21 cellular contexts compared by ENCODE assay signal in genomic region chr16:89067677-89068076, GRCh38. TPM values are rescaled to one million over a fixed set of nuclear protein-coding genes. Genes with fewer than 3 reads are reported as not detected.
DNase-seq lines count a peak whose midpoint lies in the region; ATAC-seq and TF ChIP-seq lines count a peak whose summit lies in the region.
"Had no signal": no experiment of that assay in that cellular context is flagged by ENCODE, and none has a peak within 500 bp of the region (broad histone marks: within the 10 kb centered on the region; RNA-seq: fewer than 3 reads in every experiment).

No MANE protein-coding gene starts in this region.

- H3K36me3 Mint-ChIP-seq in memory B cell, result no peaks in the 10 kb centered on the region
- H3K36me3 Mint-ChIP-seq: activated naive CD8-positive, alpha-beta T cell treated with anti-CD3 and anti-CD28 coated beads, Interleukin-2, amount 10 ng/mL, durations not matched to agents 7 days and 5 days; neural progenitor cell had no signal

- no peaks in the 10 kb centered on the region for H3K79me2 ChIP-seq in mammary epithelial cell (ENCODE audit: insufficient read depth, low read length)

- intact Hi-C loops in mammary epithelial cell (cut with micrococcal nuclease), result no loop called here

- CTCF ChIA-PET in mammary epithelial cell (lab: Charles Lee; ENCODE audit: low non-redundant PET), result no interaction called here

- no peaks in the 10 kb centered on the region for H3K27me3 Mint-ChIP-seq in memory B cell
- H3K27me3 Mint-ChIP-seq: activated naive CD8-positive, alpha-beta T cell treated with anti-CD3 and anti-CD28 coated beads, Interleukin-2, amount 10 ng/mL, durations not matched to agents 7 days and 5 days; CD4-positive, alpha-beta T cell had no signal

- no peaks in the 10 kb centered on the region for H4K20me1 ChIP-seq in mammary epithelial cell (ENCODE audit: insufficient read depth, low read length)

- H2AFZ ChIP-seq in mammary epithelial cell (ENCODE audit: low read depth, low read length), result no peak overlapping the region
- H2AFZ ChIP-seq: neural progenitor cell had no signal

- ATAC-seq in memory B cell (ENCODE audit: low read depth), result peak; percentile 51
- no peak for ATAC-seq in left lobe of liver
- no peak for ATAC-seq in HG03442 (IDR thresholded peaks at IDR 0.05; ENCODE audit: unreplicated experiment)
- ATAC-seq: activated CD4-positive, CD25-positive, alpha-beta regulatory T cell treated with anti-CD3 and anti-CD28 coated beads, Interleukin-2, amount 50 U/mL, for 24 hours; foreskin keratinocyte; HCT116 had no signal

- H3K9me3 Mint-ChIP-seq in memory B cell, result no peaks in the 10 kb centered on the region
- H3K9me3 Mint-ChIP-seq: activated naive CD8-positive, alpha-beta T cell treated with anti-CD3 and anti-CD28 coated beads, Interleukin-2, amount 10 ng/mL, durations not matched to agents 7 days and 5 days; CD4-positive, alpha-beta T cell; neural progenitor cell had no signal

- in situ Hi-C loops in mammary epithelial cell (cut with MboI; ENCODE audit: low sequenced_read_pairs in 2 of 2), result no loop called here

- H3K27ac Mint-ChIP-seq in memory B cell, result no peak overlapping the region
- H3K27ac Mint-ChIP-seq: activated naive CD8-positive, alpha-beta T cell treated with anti-CD3 and anti-CD28 coated beads, Interleukin-2, amount 10 ng/mL, durations not matched to agents 7 days and 5 days; CD4-positive, alpha-beta T cell; neural progenitor cell had no signal

- H3K9ac ChIP-seq in mammary epithelial cell (ENCODE audit: insufficient read depth, low read length), result no peak overlapping the region
- H3K9ac ChIP-seq: neural progenitor cell had no signal

- DNase-seq in COLO668 (lab: John Stamatoyannopoulos, UW; ENCODE audit: unreplicated experiment) (peak; percentile 46), NAMALWA (ENCODE audit: low spot score) (peak; percentile 76), mammary epithelial cell (peak; percentile 9), memory B cell (ENCODE audit: low spot score in 2 of 2) (no peak), left lobe of liver (ENCODE audit: low spot score) (no peak), DMS79 treated with DMSO at 0.1 percent for 48 hours (lab: John Stamatoyannopoulos, UW) (no peak), NCI-H510A (lab: John Stamatoyannopoulos, UW) (no peak)
- DNase-seq: activated naive CD8-positive, alpha-beta T cell treated with anti-CD3 and anti-CD28 coated beads, Interleukin-2, amount 10 ng/mL, durations not matched to agents 7 days and 5 days; brain microvascular endothelial cell; CD4-positive, alpha-beta T cell; DMS53; foreskin keratinocyte; MV-4-11; NCI-H2081; NCI-H524 treated with DMSO at 0.1 percent for 48 hours; stimulated activated CD8-positive, alpha-beta memory T cell treated with anti-CD3 and anti-CD28 coated beads, Interleukin-4, amount 100 ng/mL, for 48 hours had no signal

- peak overlapping the region; percentile 68 for H3K4me3 Mint-ChIP-seq in memory B cell
- H3K4me3 Mint-ChIP-seq: activated naive CD8-positive, alpha-beta T cell treated with anti-CD3 and anti-CD28 coated beads, Interleukin-2, amount 10 ng/mL, durations not matched to agents 7 days and 5 days; CD4-positive, alpha-beta T cell; neural progenitor cell had no signal

- BruUV-seq in mammary epithelial cell (replicated peaks; lab: Mats Ljungman, UMichigan), result no TSS peak

- H3K27ac ChIP-seq in mammary epithelial cell (ENCODE audit: insufficient read depth, low read depth, low read length), result no peak overlapping the region
- H3K27ac ChIP-seq: brain microvascular endothelial cell, foreskin keratinocyte, neural progenitor cell, suprapubic skin had no signal

- H3K36me3 ChIP-seq in mammary epithelial cell (ENCODE audit: insufficient read depth, low read length), result no peaks in the 10 kb centered on the region
- H3K36me3 ChIP-seq: brain microvascular endothelial cell, neural progenitor cell, suprapubic skin had no signal

- peaks cover 9% of the 10 kb centered on the region for H3K27me3 ChIP-seq in mammary epithelial cell (ENCODE audit: insufficient read depth, low read length)
- H3K27me3 ChIP-seq: neural progenitor cell had no signal

- TF ChIP-seq CTCF in mammary epithelial cell (conservative IDR thresholded peaks at IDR 0.05 in 1 of 2, IDR thresholded peaks at IDR 0.05 in 1 of 2; ENCODE audit: extremely low read depth in 1 of 2, insufficient read depth in 1 of 2, low read depth in 1 of 2, low read length in 2 of 2), result no peak

- H3K4me2 ChIP-seq in mammary epithelial cell (ENCODE audit: insufficient read depth, low read depth, low read length), result no peak overlapping the region
- H3K4me2 ChIP-seq: neural progenitor cell had no signal

- peaks cover 30% of the 10 kb centered on the region for H3K4me1 Mint-ChIP-seq in memory B cell
- H3K4me1 Mint-ChIP-seq: activated naive CD8-positive, alpha-beta T cell treated with anti-CD3 and anti-CD28 coated beads, Interleukin-2, amount 10 ng/mL, durations not matched to agents 7 days and 5 days had no signal

- dilution Hi-C loops in mammary epithelial cell (cut with HindIII; ENCODE audit: low sequenced_read_pairs), result no loop called here

- H3K4me1 ChIP-seq in mammary epithelial cell (ENCODE audit: insufficient read depth, low read length), result no peaks in the 10 kb centered on the region
- H3K4me1 ChIP-seq: foreskin keratinocyte, suprapubic skin had no signal

- 8% methylated on average over 7 of the region's 10 CpGs for WGBS in mammary epithelial cell (ENCODE audit: low coverage, missing lambda C conversion rate)

- H3K9me3 ChIP-seq in mammary epithelial cell (replicated peaks; ENCODE audit: insufficient read depth, low read length), result no peaks in the 10 kb centered on the region
- H3K9me3 ChIP-seq: suprapubic skin had no signal

- no peak overlapping the region for H3K4me3 ChIP-seq in mammary epithelial cell (replicated peaks in 1 of 3; ENCODE audit: insufficient read depth in 1 of 3, low read depth in 2 of 3, low read length in 3 of 3)
- H3K4me3 ChIP-seq: neural progenitor cell, suprapubic skin had no signal

RNA-seq across cellular contexts. Expression of gene ACSF3, which starts 26.0 kb away (rescaled TPM):
- total RNA-seq in mammary epithelial cell (10 to 100 TPM; 18.0 to 31.8 TPM), left lobe of liver (25.5 TPM)
- 13.3 TPM for polyA plus RNA-seq in mammary epithelial cell
- 22.6 TPM for polyA minus RNA-seq in mammary epithelial cell

Comparison
In these comparisons a context has a peak if more than half of its experiments do, and no peak if none do; other contexts are left out.
1. DNase-seq: peak in COLO668 (single experiment), NAMALWA (single experiment) and mammary epithelial cell (single experiment); none in memory B cell (0 of 2), left lobe of liver (single experiment), DMS79 treated with DMSO at 0.1 percent for 48 hours (single experiment) and NCI-H510A (single experiment).